Comparison of ENCODE assay signal across 12 cellular contexts in the genomic region with DNA sequence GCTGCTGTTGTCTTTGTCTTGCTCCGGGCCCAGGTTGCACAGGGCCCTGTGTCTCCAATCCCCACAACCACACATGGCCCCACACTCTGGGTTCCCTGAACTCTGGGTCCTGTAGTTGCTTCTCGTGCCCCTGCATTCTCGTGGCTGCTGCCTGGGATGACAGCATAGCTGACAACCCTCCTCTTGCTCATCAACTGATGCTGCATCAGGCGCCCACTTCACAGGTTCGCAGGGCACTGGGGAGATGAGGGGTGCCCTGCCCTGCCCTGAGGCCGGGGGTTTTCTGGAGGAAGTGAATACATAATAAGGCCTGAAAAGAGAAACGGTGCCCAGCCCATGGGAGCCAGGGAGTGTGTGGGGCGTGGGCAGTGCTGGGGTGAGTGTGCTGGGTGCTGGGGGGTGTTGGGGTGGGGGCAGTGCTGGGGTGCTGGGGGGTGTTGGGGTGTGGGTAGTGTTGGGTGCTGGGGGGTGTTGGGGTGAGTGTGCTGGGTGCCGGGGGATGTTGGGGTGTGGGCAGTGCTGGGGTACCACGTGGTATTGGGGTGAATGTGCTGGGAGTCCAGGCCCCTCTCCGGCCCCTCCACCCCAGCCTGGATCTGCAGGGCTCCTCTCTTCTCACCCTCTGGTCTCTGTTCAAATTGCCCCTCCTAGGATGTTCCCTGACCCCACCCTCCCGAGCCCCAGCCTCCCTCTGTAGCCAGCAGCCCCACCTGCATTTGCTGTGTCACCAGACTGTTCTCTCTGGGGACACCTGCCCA. TPM values are rescaled to one million over a fixed set of nuclear protein-coding genes. Genes with fewer than 3 reads are reported as not detected.
DNase-seq lines count a peak whose midpoint lies in the region; TF ChIP-seq lines count a peak whose summit lies in the region.
"Had no signal": no experiment of that assay in that cellular context is flagged by ENCODE, and none has a peak within 500 bp of the region (broad histone marks: within the 10 kb centered on the region; RNA-seq: fewer than 3 reads in every experiment).

No MANE protein-coding gene starts in this region.

- peaks cover 2% of the 10 kb centered on the region for H4K20me1 ChIP-seq in osteoblast (ENCODE audit: insufficient read depth, low read length)

- peak; percentile 60 for DNase-seq in stimulated activated CD4-positive, alpha-beta T cell treated with anti-CD3 and anti-CD28 coated beads, Interleukin-1b, Interleukin-23, amount 100 ng/mL, for 48 hours
- DNase-seq in stimulated activated CD4-positive, alpha-beta T cell treated with anti-CD3 and anti-CD28 coated beads, Interleukin-12 subunit alpha, Interleukin-12 subunit beta, amount 100 ng/mL, for 4 hours, result no peak
- peak; percentile 38 to 54 for DNase-seq in activated CD4-positive, alpha-beta T cell treated with anti-CD3 and anti-CD28 coated beads, Interleukin-2, amount 50 U/mL, for 48 hours
- DNase-seq in immature natural killer cell, result no peak
- DNase-seq in testis, result peak; percentile 12
- no peak for DNase-seq in amniotic stem cell (lab: John Stamatoyannopoulos, UW)
- no peak for DNase-seq in DMS153 treated with DMSO at 0.1 percent for 48 hours (lab: John Stamatoyannopoulos, UW; ENCODE audit: unreplicated experiment)
- DNase-seq in osteoblast (ENCODE audit: insufficient read length, low spot score, missing footprints), result no peak
- DNase-seq: NCI-H1436, NCI-H524 treated with DMSO at 0.1 percent for 48 hours had no signal

- H3K4me1 ChIP-seq in testis (peaks cover 20% of the 10 kb centered on the region), osteoblast (ENCODE audit: insufficient read depth, low read length) (peaks cover 4% of the 10 kb centered on the region)

- 76 to 93% methylated on average over 8 to 12 of the region's 12 CpGs for WGBS in testis, 2 donors

- intact Hi-C loops in testis (cut with DNase I; ENCODE audit: low total_unique reads), result no loop called here

- H3K27me3 Mint-ChIP-seq in immature natural killer cell (ENCODE audit: low read depth in 3 of 3), result peaks cover 5 to 12% (median 9%) of the 10 kb centered on the region in 3 donors

- H3K27ac Mint-ChIP-seq in immature natural killer cell, result peak overlapping the region; percentile 64 to 95 (median 88)

- H3K36me3 ChIP-seq in testis (ENCODE audit: low read depth, missing control alignments) (no peaks in the 10 kb centered on the region), osteoblast (ENCODE audit: insufficient read depth, low read length) (peaks cover 15% of the 10 kb centered on the region)
- H3K36me3 ChIP-seq: ovary had no signal

- no peak overlapping the region for H2AFZ ChIP-seq in osteoblast (ENCODE audit: low read length)

- no peak for TF ChIP-seq POLR2A in testis (IDR thresholded peaks at IDR 0.05)

- H3K9me3 Mint-ChIP-seq in immature natural killer cell, result no peaks in the 10 kb centered on the region

- no peaks in the 10 kb centered on the region for H3K9me3 ChIP-seq in testis
- H3K9me3 ChIP-seq in osteoblast (ENCODE audit: low read depth, low read length), result no peaks in the 10 kb centered on the region
- H3K9me3 ChIP-seq: ovary had no signal

- no peaks in the 10 kb centered on the region for H3K27me3 ChIP-seq in testis
- H3K27me3 ChIP-seq in osteoblast (ENCODE audit: insufficient read depth, low read length), result no peaks in the 10 kb centered on the region
- H3K27me3 ChIP-seq: ovary had no signal

- peaks cover 58% of the 10 kb centered on the region in 2 donors for H3K4me1 Mint-ChIP-seq in immature natural killer cell

- no peak overlapping the region for H3K4me2 ChIP-seq in osteoblast (ENCODE audit: insufficient read depth, low read length)

- peaks cover 28% of the 10 kb centered on the region for H3K79me2 ChIP-seq in osteoblast (ENCODE audit: insufficient read depth, low read length)

- no peak overlapping the region for H3K4me3 ChIP-seq in testis
- H3K4me3 ChIP-seq in osteoblast (ENCODE audit: insufficient read depth, low read length), result no peak overlapping the region
- H3K4me3 ChIP-seq: ovary had no signal

- H3K36me3 Mint-ChIP-seq in immature natural killer cell, result no peaks in the 10 kb centered on the region

- no peak for TF ChIP-seq CTCF in testis (IDR thresholded peaks at IDR 0.05)
- no peak for TF ChIP-seq CTCF in osteoblast (IDR thresholded peaks at IDR 0.05; ENCODE audit: extremely low read depth, low read depth, low read length)

- H3K27ac ChIP-seq in testis (no peak overlapping the region), osteoblast (ENCODE audit: low read depth, low read length) (no peak overlapping the region)
- H3K27ac ChIP-seq: ovary had no signal

- H3K4me3 Mint-ChIP-seq in immature natural killer cell, result peak overlapping the region in 4 of 5 donors; percentile 13 to 77 (median 26)

RNA-seq across cellular contexts. Expression of a gene that starts 2.0 kb away (rescaled TPM):
- polyA plus RNA-seq in immature natural killer cell, result 10 to 100 TPM; 45.5 to 60.3 (median 58.3) TPM
- total RNA-seq in testis, result 10 to 100 TPM; 72.9 to 84.8 TPM
- 76.1 TPM for polyA plus RNA-seq in testis (ENCODE audit: insufficient read depth, low read depth, low replicate concordance)
- 28.3 and 31.5 TPM in 2 replicates for total RNA-seq in osteoblast

RNA-seq across cellular contexts. Expression of a gene that starts 12.9 kb away (rescaled TPM):
- 10 to 100 TPM; 10.5 to 13.0 (median 11.0) TPM for polyA plus RNA-seq in immature natural killer cell
- 10 to 100 TPM; 24.8 to 49.5 TPM for total RNA-seq in testis
- polyA plus RNA-seq in testis (ENCODE audit: insufficient read depth, low read depth, low replicate concordance), result 91.5 TPM
- 5.9 and 7.6 TPM in 2 replicates for total RNA-seq in osteoblast

RNA-seq across cellular contexts. Expression of a gene that starts 18.8 kb away (rescaled TPM):
- 100 to 1,000 TPM in 2 of 3 donors, 10 to 100 TPM in 1; 91.2 to 134 (median 118) TPM for polyA plus RNA-seq in immature natural killer cell
- 100 to 1,000 TPM; 104 to 118 TPM for total RNA-seq in testis
- polyA plus RNA-seq in testis (ENCODE audit: insufficient read depth, low read depth, low replicate concordance), result 118 TPM
- 55.4 and 56.1 TPM in 2 replicates for total RNA-seq in osteoblast

RNA-seq across cellular contexts. Expression of a gene that starts 32.5 kb away (rescaled TPM):
- under 1 TPM in 2 of 3 donors, not detected in 1; 0.30 to 0.37 TPM for polyA plus RNA-seq in immature natural killer cell
- 1 to 10 TPM; 1.7 to 1.8 TPM for total RNA-seq in testis
- 2.7 TPM for polyA plus RNA-seq in testis (ENCODE audit: insufficient read depth, low read depth, low replicate concordance)
- total RNA-seq in osteoblast, result under 0.01 TPM in 2 replicates
- total RNA-seq: G401 had no signal

RNA-seq across cellular contexts. Expression of a gene that starts 34.1 kb away (rescaled TPM):
- polyA plus RNA-seq in immature natural killer cell (10 to 100 TPM; 12.3 to 28.7 (median 17.5) TPM), testis (ENCODE audit: insufficient read depth, low read depth, low replicate concordance) (13.6 TPM)
- total RNA-seq in testis (10 to 100 TPM in 1 of 2 donors, 1 to 10 TPM in 1; 9.5 to 12.8 TPM), osteoblast (5.1 and 6.5 TPM in 2 replicates)

Comparison
In these comparisons a context has a peak if more than half of its experiments do, and no peak if none do; other contexts are left out.
1. DNase-seq: peak in stimulated activated CD4-positive, alpha-beta T cell treated with anti-CD3 and anti-CD28 coated beads, Interleukin-1b, Interleukin-23, amount 100 ng/mL, for 48 hours (single experiment), activated CD4-positive, alpha-beta T cell treated with anti-CD3 and anti-CD28 coated beads, Interleukin-2, amount 50 U/mL, for 48 hours (2 of 2) and testis (single experiment); none in stimulated activated CD4-positive, alpha-beta T cell treated with anti-CD3 and anti-CD28 coated beads, Interleukin-12 subunit alpha, Interleukin-12 subunit beta, amount 100 ng/mL, for 4 hours (single experiment), immature natural killer cell (0 of 3), amniotic stem cell (single experiment), DMS153 treated with DMSO at 0.1 percent for 48 hours (single experiment) and osteoblast (single experiment).